10 cellular contexts compared by ENCODE assay signal in genomic region chr11:101916422-101916821, GRCh38. TPM values are rescaled to one million over a fixed set of nuclear protein-coding genes. Genes with fewer than 3 reads are reported as not detected.
DNase-seq lines count a peak whose midpoint lies in the region; ATAC-seq, FAIRE-seq and TF ChIP-seq lines count a peak whose summit lies in the region.
"Had no signal": no experiment of that assay in that cellular context is flagged by ENCODE, and none has a peak within 500 bp of the region (broad histone marks: within the 10 kb centered on the region; RNA-seq: fewer than 3 reads in every experiment).

ANGPTL5 (minus strand) TSS chr11:101916522; CDS start chr11:101907909, 8,613 bp downstream.

- no peak for TF ChIP-seq EP300 in K562 (IDR thresholded peaks at IDR 0.05; ENCODE audit: low read length)

- H3K9ac ChIP-seq in K562 (ENCODE audit: insufficient read depth in 1 of 2, low read depth in 2 of 2, low read length in 2 of 2), result no peak within 1 kb of the TSS

- CTCF ChIA-PET in activated CD8-positive, alpha-beta memory T cell treated with anti-CD3 and anti-CD28 coated beads, Interleukin-2, amount 10 ng/mL, durations not matched to agents 7 days and 5 days (lab: Charles Lee), result no interaction called here
- CTCF ChIA-PET in K562 (lab: Yijun Ruan, JAX; ENCODE audit: low intra/inter-chr PET ratio), result no interaction called here

- H3K36me3 ChIP-seq in K562 (ENCODE audit: control insufficient read depth, insufficient read depth, low read length), result no peaks in the 10 kb centered on the region
- H3K36me3 ChIP-seq in lower lobe of right lung, result no peaks in the 10 kb centered on the region
- H3K36me3 ChIP-seq in tibial artery, result peaks cover 0 to 3% (median 0%) of the 10 kb centered on the region in 3 donors

- no peak for TF ChIP-seq POLR2A in K562 (conservative IDR thresholded peaks at IDR 0.05)

- H3K9me3 ChIP-seq in K562 (replicated peaks; ENCODE audit: control insufficient read depth, insufficient read depth, low read depth, low read length), result no peaks in the 10 kb centered on the region
- no peaks in the 10 kb centered on the region for H3K9me3 ChIP-seq in lower lobe of right lung
- H3K9me3 ChIP-seq in tibial artery, result no peaks in the 10 kb centered on the region

- H3K4me2 ChIP-seq in K562 (ENCODE audit: insufficient read depth, low read length), result peak within 1 kb of the TSS; percentile 74

- in situ Hi-C loops in K562 (cut with MboI), result no loop called here

- TF ChIP-seq CTCF in K562 (IDR thresholded peaks at IDR 0.05 in 2 of 3, conservative IDR thresholded peaks at IDR 0.05 in 1 of 3; ENCODE audit: insufficient read depth in 2 of 3, low read depth in 1 of 3, low read length in 3 of 3) (no peak), lower lobe of right lung (IDR thresholded peaks at IDR 0.05) (no peak), tibial artery (IDR thresholded peaks at IDR 0.05) (no peak), D721Med (IDR thresholded peaks at IDR 0.05; ENCODE audit: insufficient read depth, missing control alignments) (no peak)

- no peaks in the 10 kb centered on the region for H3K36me3 Mint-ChIP-seq in activated CD8-positive, alpha-beta memory T cell treated with anti-CD3 and anti-CD28 coated beads, Interleukin-2, amount 10 ng/mL, durations not matched to agents 7 days and 5 days

- POLR2A ChIA-PET in K562 (lab: Yijun Ruan, JAX), result no interaction called here

- no peaks in the 10 kb centered on the region for H3K27me3 ChIP-seq in K562 (ENCODE audit: control insufficient read depth in 2 of 2, insufficient read depth in 2 of 2, low read length in 2 of 2)
- no peaks in the 10 kb centered on the region for H3K27me3 ChIP-seq in lower lobe of right lung (ENCODE audit: low read depth)
- no peaks in the 10 kb centered on the region for H3K27me3 ChIP-seq in tibial artery

- H3K79me2 ChIP-seq in K562 (ENCODE audit: control insufficient read depth, insufficient read depth, low read length), result no peaks in the 10 kb centered on the region

- DNase-seq in activated CD8-positive, alpha-beta memory T cell treated with anti-CD3 and anti-CD28 coated beads, Interleukin-2, amount 10 ng/mL, durations not matched to agents 7 days and 5 days, result no peak
- no peak for DNase-seq in activated CD8-positive, alpha-beta memory T cell treated with anti-CD3 and anti-CD28 coated beads for 24 hours
- DNase-seq in K562 (ENCODE audit: extremely low read depth in 1 of 4, low spot score in 3 of 4), result no peak
- DNase-seq in lower lobe of right lung, result no peak
- DNase-seq in tibial artery, result no peak
- DNase-seq in D721Med (ENCODE audit: insufficient read length, low spot score), result no peak
- no peak for DNase-seq in MV-4-11 (lab: John Stamatoyannopoulos, UW)
- DNase-seq in COR-L47 (lab: John Stamatoyannopoulos, UW), result no peak
- DNase-seq: cortex of kidney had no signal

- intact Hi-C loops in K562 (cut with micrococcal nuclease) (no loop called here), lower lobe of right lung (cut with DNase I) (no loop called here), tibial artery (cut with DNase I; ENCODE audit: low total_unique reads) (loop anchor here (10.0 kb wide), 1 partner anchor 428 kb away; the partner anchor contains the start of gene BIRC2)

- ATAC-seq in activated CD8-positive, alpha-beta memory T cell treated with anti-CD3 and anti-CD28 coated beads, Interleukin-2, amount 10 ng/mL, durations not matched to agents 7 days and 5 days, result no peak
- ATAC-seq in K562, result no peak
- ATAC-seq in lower lobe of right lung, result no peak

- H3K27me3 Mint-ChIP-seq in activated CD8-positive, alpha-beta memory T cell treated with anti-CD3 and anti-CD28 coated beads, Interleukin-2, amount 10 ng/mL, durations not matched to agents 7 days and 5 days, result no peaks in the 10 kb centered on the region

- no TSS peak for BruUV-seq in K562 (replicated peaks; lab: Mats Ljungman, UMichigan)

- H3K9me3 Mint-ChIP-seq in activated CD8-positive, alpha-beta memory T cell treated with anti-CD3 and anti-CD28 coated beads, Interleukin-2, amount 10 ng/mL, durations not matched to agents 7 days and 5 days (ENCODE audit: low read depth), result no peaks in the 10 kb centered on the region

- H2AFZ ChIP-seq in K562 (ENCODE audit: low read depth, low read length), result peak within 1 kb of the TSS; percentile 90

- WGBS in K562 (ENCODE audit: insufficient coverage, low coverage, missing lambda C conversion rate), result 3% methylated on average over 2 of the region's 2 CpGs

- peak within 1 kb of the TSS; percentile 89 for H3K4me3 Mint-ChIP-seq in activated CD8-positive, alpha-beta memory T cell treated with anti-CD3 and anti-CD28 coated beads, Interleukin-2, amount 10 ng/mL, durations not matched to agents 7 days and 5 days

- peaks cover 0 to 8% of the 10 kb centered on the region in 2 experiments; a peak in 1 of 5 replicates for H3K4me1 ChIP-seq in K562 (replicated peaks in 1 of 2; ENCODE audit: control insufficient read depth in 2 of 2, insufficient read depth in 2 of 2, low read length in 2 of 2)
- peaks cover 15% of the 10 kb centered on the region for H3K4me1 ChIP-seq in lower lobe of right lung
- peaks cover 0 to 52% (median 8%) of the 10 kb centered on the region in 4 donors for H3K4me1 ChIP-seq in tibial artery

- H3K9me1 ChIP-seq in K562 (ENCODE audit: control insufficient read depth, insufficient read depth, low read length), result no peaks in the 10 kb centered on the region

- FAIRE-seq in K562 (lab: Jason Lieb, UNC), result no peak
- no peak for FAIRE-seq in D721Med (lab: Jason Lieb, UNC)

- peak within 1 kb of the TSS; percentile 77 for H3K27ac Mint-ChIP-seq in activated CD8-positive, alpha-beta memory T cell treated with anti-CD3 and anti-CD28 coated beads, Interleukin-2, amount 10 ng/mL, durations not matched to agents 7 days and 5 days

- H4K20me1 ChIP-seq in K562 (replicated peaks; ENCODE audit: control insufficient read depth, insufficient read depth, low read length), result no peaks in the 10 kb centered on the region

- no peak for TF ChIP-seq RAD21 in K562 (CRISPR knock-in tag; conservative IDR thresholded peaks at IDR 0.05 in 1 of 2, IDR thresholded peaks at IDR 0.05 in 1 of 2)

- peaks cover 22% of the 10 kb centered on the region for H3K4me1 Mint-ChIP-seq in activated CD8-positive, alpha-beta memory T cell treated with anti-CD3 and anti-CD28 coated beads, Interleukin-2, amount 10 ng/mL, durations not matched to agents 7 days and 5 days

- H3K27ac ChIP-seq in K562 (ENCODE audit: extremely low read depth, low read depth, low read length), result no peak within 1 kb of the TSS
- peak within 1 kb of the TSS; percentile 85 for H3K27ac ChIP-seq in lower lobe of right lung
- H3K27ac ChIP-seq in tibial artery, result peak within 1 kb of the TSS; percentile 94

- H3K4me3 ChIP-seq in K562, result peak within 1 kb of the TSS; percentile 58
- H3K4me3 ChIP-seq in lower lobe of right lung, result peak within 1 kb of the TSS; percentile 71
- H3K4me3 ChIP-seq in tibial artery, result peak within 1 kb of the TSS; percentile 56 to 69

TF ChIP-seq in K562, 482 proteins besides CTCF, POLR2A, EP300 and RAD21 (continues in another document):
- TF ChIP-seq MNT (conservative IDR thresholded peaks at IDR 0.05), result no peak
- TF ChIP-seq VEZF1 (CRISPR knock-in tag; IDR thresholded peaks at IDR 0.05), result no peak
- no peak for TF ChIP-seq NFXL1 (CRISPR knock-in tag; IDR thresholded peaks at IDR 0.05)

RNA-seq across cellular contexts. Expression of gene ANGPTL5, which starts in this region (rescaled TPM):
- total RNA-seq in activated CD8-positive, alpha-beta memory T cell treated with anti-CD3 and anti-CD28 coated beads, Interleukin-2, amount 10 ng/mL, durations not matched to agents 7 days and 5 days, result not detected
- not detected in 2 replicates for total RNA-seq in K562 (2011; cell fraction: chromatin; rRNA removed; ENCODE audit: low replicate concordance)
- total RNA-seq in K562 (2011; cell fraction: nucleolus; rRNA removed), result not detected in 2 replicates
- not detected in 2 replicates for total RNA-seq in K562 (2011; cell fraction: nucleoplasm; rRNA removed)
- not detected in 2 replicates for total RNA-seq in K562 (2014; rRNA removed)
- total RNA-seq in K562 (2014; rRNA removed; fragmentation: Illumina TruSeq; extraction: Trizol), result not detected in 2 replicates
- not detected in 2 replicates for total RNA-seq in K562 (2015; rRNA removed; fragmentation: Illumina TruSeq; extraction: Trizol)
- total RNA-seq in K562 (2021), result not detected in 2 replicates
- polyA plus RNA-seq in K562 (2011; rRNA removed), result not detected in 2 replicates
- polyA plus RNA-seq in K562 (2011; cell fraction: cytosol; rRNA removed), result not detected in 2 replicates
- polyA plus RNA-seq in K562 (2011; cell fraction: nucleus; rRNA removed), result not detected in 2 replicates
- polyA plus RNA-seq in K562 (2012), result not detected in 2 replicates
- polyA plus RNA-seq in K562 (2014; fragmentation: Illumina TruSeq; extraction: Trizol), result not detected in 2 replicates
- under 1 TPM in 1 of 2 experiments, not detected in 1; 0.03 TPM for polyA plus RNA-seq in K562 (2014; fragmentation: Nextera tagmentation; extraction: Ambion mirVana)
- not detected in 2 replicates for polyA plus RNA-seq in K562 (2014; rRNA removed)
- not detected in 2 replicates for polyA minus RNA-seq in K562 (2011; rRNA and poly(A)+ RNA removed)
- polyA minus RNA-seq in K562 (2011; cell fraction: cytosol; rRNA and poly(A)+ RNA removed), result not detected in 2 replicates
- polyA minus RNA-seq in K562 (2011; cell fraction: nucleus; rRNA and poly(A)+ RNA removed), result not detected in 2 replicates
- 0.71 TPM for total RNA-seq in lower lobe of right lung
- total RNA-seq: HT1080 had no signal
